In the genomic region with DNA sequence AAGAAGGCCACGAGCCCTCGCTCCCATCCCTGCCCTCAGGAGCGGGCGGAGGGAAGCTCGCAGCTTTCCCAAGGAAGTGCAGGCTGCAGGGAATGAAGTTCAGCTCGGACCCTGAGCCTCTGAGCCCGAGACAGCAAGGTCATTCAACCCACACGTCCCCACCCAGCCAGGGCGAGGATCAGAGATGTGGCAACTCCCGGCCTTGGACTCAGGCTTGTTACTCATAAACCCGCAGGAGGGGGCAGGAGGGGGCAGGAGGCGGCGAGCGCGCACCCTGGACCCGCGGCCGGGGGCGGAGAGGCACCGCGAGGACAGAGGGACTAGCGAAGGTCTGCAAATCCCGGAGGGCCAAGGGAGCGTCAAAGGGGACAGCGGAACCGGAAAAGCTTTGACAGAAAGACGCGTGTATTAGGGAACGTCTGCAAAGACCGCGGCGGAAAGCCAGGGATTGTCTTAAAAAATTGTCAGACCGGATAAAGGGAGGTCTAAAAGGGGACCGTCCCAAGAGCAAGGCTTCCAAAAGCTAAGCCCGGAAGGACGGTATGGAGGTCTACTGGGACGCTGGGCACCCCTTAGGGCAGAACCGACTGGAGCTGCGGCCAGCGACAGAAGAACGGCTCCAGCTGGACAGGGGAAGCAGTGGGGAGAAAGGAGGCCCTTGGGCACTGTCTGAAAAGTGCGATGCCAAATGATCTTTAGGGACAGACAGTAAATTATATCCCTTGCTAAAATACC, we compare ENCODE assay signal across 8 cellular contexts. TPM values are rescaled to one million over a fixed set of nuclear protein-coding genes. Genes with fewer than 3 reads are reported as not detected.
DNase-seq lines count a peak whose midpoint lies in the region; ATAC-seq, FAIRE-seq and TF ChIP-seq lines count a peak whose summit lies in the region.

No MANE protein-coding gene starts in this region.

- H3K36me3 ChIP-seq in HepG2 (replicated peaks in 1 of 2; ENCODE audit: control insufficient read depth in 1 of 2, insufficient read depth in 2 of 2, low read length in 2 of 2), result peaks cover 24 to 29% of the 10 kb centered on the region in 2 experiments

- peak overlapping the region; percentile 98 for H3K27ac ChIP-seq in HepG2 (ENCODE audit: extremely low read length, insufficient read depth, low read length)

- peak overlapping the region; percentile 100 for H3K4me2 ChIP-seq in HepG2 (ENCODE audit: low read depth, low read length)

- H3K9me3 ChIP-seq in HepG2 (ENCODE audit: low read length), result no peaks in the 10 kb centered on the region

- H3K27me3 Mint-ChIP-seq in activated CD4-positive, alpha-beta T cell treated with anti-CD3 and anti-CD28 coated beads, Interleukin-2, amount 10 ng/mL, durations not matched to agents 7 days and 5 days, result no peaks in the 10 kb centered on the region

- POLR2A ChIA-PET in activated CD4-positive, alpha-beta T cell treated with anti-CD3 and anti-CD28 coated beads, Interleukin-2, amount 10 ng/mL, durations not matched to agents 7 days and 5 days (lab: Charles Lee), result interaction anchor here (0.5 to 2.3 kb wide), 11 partner anchors 19 to 129 kb away, joined by 3 to 11 read pairs (median 5); partner anchors contain the start of genes CHMP4A, EMC9, IRF9 and PCK2
- POLR2A ChIA-PET in HepG2 (lab: Yijun Ruan, JAX), result interaction anchor here (0.7 to 15.5 kb wide), 77 partner anchors 11 to 1348 kb away, joined by 3 to 977 read pairs (median 7); partner anchors contain the start of genes ACIN1, AP1G2, BCL2L2 and C14orf119

- intact Hi-C loops in HepG2 (cut with micrococcal nuclease; ENCODE audit: unreplicated experiment), result loop anchor here (1.0 to 10.0 kb wide), 7 partner anchors 11 to 1019 kb away; partner anchors contain the start of genes ACIN1, BCL2L2, C14orf119 and IPO4

- BruUV-seq in HepG2 (replicated peaks; lab: Mats Ljungman, UMichigan), result TSS peak; percentile 50

- peak; percentile 63 for TF ChIP-seq CTCF in HepG2 (CRISPR knock-in tag; IDR thresholded peaks at IDR 0.05)

- TF ChIP-seq EP300 in HepG2 (IDR thresholded peaks at IDR 0.05; ENCODE audit: low read depth in 2 of 2, low read length in 2 of 2), result peak; percentile 97 to 98
- TF ChIP-seq EP300 in HepG2 (CRISPR knock-in tag; IDR thresholded peaks at IDR 0.05; ENCODE audit: borderline replicate concordance), result peak; percentile 98

- in situ Hi-C loops in HepG2 (cut with HindIII; ENCODE audit: extremely low pct_ligation_motif_present, low pct_unique_long_range_greater_than_20kb), result loop anchor here (25.0 kb wide), 1 partner anchor 1527 kb away; the partner anchor contains the start of genes ABHD4 and DAD1

- H3K79me2 ChIP-seq in HepG2 (ENCODE audit: insufficient read depth, low read length), result peaks cover 33% of the 10 kb centered on the region

- no peaks in the 10 kb centered on the region for H4K20me1 ChIP-seq in HepG2 (ENCODE audit: insufficient read depth, low read length)

- peaks cover 39% of the 10 kb centered on the region for H3K36me3 Mint-ChIP-seq in activated CD4-positive, alpha-beta T cell treated with anti-CD3 and anti-CD28 coated beads, Interleukin-2, amount 10 ng/mL, durations not matched to agents 7 days and 5 days (ENCODE audit: low read depth)

- DNase-seq in AG20443 (ENCODE audit: low spot score) (peak; percentile 87), NCI-H524 treated with DMSO at 0.1 percent for 48 hours (lab: John Stamatoyannopoulos, UW) (peak; percentile 84), dedifferentiated amniotic fluid mesenchymal stem cell (ENCODE audit: extremely low spot score) (peak; percentile 69), HepG2 (ENCODE audit: low spot score) (peak; percentile 100)
- DNase-seq in activated CD4-positive, alpha-beta T cell treated with anti-CD3 and anti-CD28 coated beads, Interleukin-2, amount 10 ng/mL, durations not matched to agents 7 days and 5 days, result peak; percentile 89
- DNase-seq in stimulated activated CD4-positive, alpha-beta T cell treated with anti-CD3 and anti-CD28 coated beads, Interleukin-2, amount 100 ng/mL, for 48 hours, result peak; percentile 69 to 70

- peaks cover 53% of the 10 kb centered on the region for H3K4me1 Mint-ChIP-seq in activated CD4-positive, alpha-beta T cell treated with anti-CD3 and anti-CD28 coated beads, Interleukin-2, amount 10 ng/mL, durations not matched to agents 7 days and 5 days

- no peaks in the 10 kb centered on the region; a peak in 1 of 5 replicates for H3K27me3 ChIP-seq in HepG2 (ENCODE audit: control insufficient read depth in 1 of 2, insufficient read depth in 2 of 2, low read length in 2 of 2)

- peaks cover 57% of the 10 kb centered on the region for H3K4me1 ChIP-seq in HepG2 (ENCODE audit: insufficient read depth, low read length)

- CTCF ChIA-PET in activated CD4-positive, alpha-beta T cell treated with anti-CD3 and anti-CD28 coated beads, Interleukin-2, amount 10 ng/mL, durations not matched to agents 7 days and 5 days (lab: Charles Lee), result interaction anchor here (0.5 to 3.2 kb wide), 20 partner anchors 12 to 318 kb away, joined by 3 to 23 read pairs (median 6); partner anchors contain the start of genes DHRS4, EMC9, IPO4 and IRF9
- CTCF ChIA-PET in HepG2 (lab: Yijun Ruan, JAX; ENCODE audit: low intra/inter-chr PET ratio, low total read pairs), result interaction anchor here (1.0 to 1.6 kb wide), 3 partner anchors 20 to 47 kb away, joined by 3 read pairs; partner anchors contain the start of genes IRF9, PCK2 and PSME1

- WGBS in HepG2 (ENCODE audit: low lambda C conversion rate), result under 1% methylated on average over 42 of the region's 42 CpGs

- FAIRE-seq in HepG2 (lab: Jason Lieb, UNC), result peak; percentile 93

- H3K27ac Mint-ChIP-seq in activated CD4-positive, alpha-beta T cell treated with anti-CD3 and anti-CD28 coated beads, Interleukin-2, amount 10 ng/mL, durations not matched to agents 7 days and 5 days, result peak overlapping the region; percentile 99

- peak overlapping the region; percentile 99 for H3K9ac ChIP-seq in HepG2 (ENCODE audit: insufficient read depth, low read depth, low read length)

- H3K9me3 Mint-ChIP-seq in activated CD4-positive, alpha-beta T cell treated with anti-CD3 and anti-CD28 coated beads, Interleukin-2, amount 10 ng/mL, durations not matched to agents 7 days and 5 days, result no peaks in the 10 kb centered on the region

- no peak overlapping the region for H2AFZ ChIP-seq in HepG2 (ENCODE audit: low read length)

- TF ChIP-seq POLR2A in GM19099 (IDR thresholded peaks at IDR 0.05; ENCODE audit: extremely low read depth, insufficient read length, low read depth), result peak; percentile 82
- peak in 1 of 2 experiments; percentile 83; a peak in 2 of 4 replicates for TF ChIP-seq POLR2A in HepG2 (IDR thresholded peaks at IDR 0.05; ENCODE audit: insufficient read depth in 1 of 2, low read depth in 2 of 2, low read length in 2 of 2)

- TF ChIP-seq RAD21 in HepG2 (CRISPR knock-in tag; IDR thresholded peaks at IDR 0.05), result peak; percentile 73

- H3K4me3 ChIP-seq in HepG2 (replicated peaks in 1 of 3; ENCODE audit: insufficient read depth in 1 of 3, low read depth in 2 of 3, low read length in 3 of 3), result peak overlapping the region; percentile 66 to 96 (median 85)

- ATAC-seq in HG03439 (IDR thresholded peaks at IDR 0.05; ENCODE audit: unreplicated experiment) (peak; percentile 33), HepG2 (peak; percentile 82)

- H3K4me3 Mint-ChIP-seq in activated CD4-positive, alpha-beta T cell treated with anti-CD3 and anti-CD28 coated beads, Interleukin-2, amount 10 ng/mL, durations not matched to agents 7 days and 5 days, result peak overlapping the region; percentile 100

RNA-seq across cellular contexts. Expression of gene DCAF11, which starts 0.6 kb away (rescaled TPM):
- 100 to 1,000 TPM; 106 to 116 TPM for total RNA-seq in activated CD4-positive, alpha-beta T cell treated with anti-CD3 and anti-CD28 coated beads, Interleukin-2, amount 10 ng/mL, durations not matched to agents 7 days and 5 days
- 257 and 342 TPM in 2 replicates for total RNA-seq in HepG2 (2016; rRNA removed; fragmentation: Illumina TruSeq; extraction: Trizol)
- 34.1 and 39.6 TPM in 2 replicates for total RNA-seq in HepG2 (2016; cell fraction: cytosol; rRNA removed; fragmentation: Illumina TruSeq; extraction: Trizol; ENCODE audit: low read depth)
- total RNA-seq in HepG2 (2016; cell fraction: insoluble cytoplasmic fraction; rRNA removed; fragmentation: Illumina TruSeq; extraction: Trizol), result 258 and 327 TPM in 2 replicates
- 160 and 166 TPM in 2 replicates for total RNA-seq in HepG2 (2016; cell fraction: membrane; rRNA removed; fragmentation: Illumina TruSeq; extraction: Trizol)
- total RNA-seq in HepG2 (2016; cell fraction: nucleus; rRNA removed; fragmentation: Illumina TruSeq; extraction: Trizol), result 174 and 191 TPM in 2 replicates
- 150 and 176 TPM in 2 replicates for polyA plus RNA-seq in HepG2 (2011; rRNA removed)
- polyA plus RNA-seq in HepG2 (2011; cell fraction: cytosol; rRNA removed), result 134 and 153 TPM in 2 replicates
- 221 and 233 TPM in 2 replicates for polyA plus RNA-seq in HepG2 (2011; cell fraction: nucleus; rRNA removed)
- polyA plus RNA-seq in HepG2 (2012), result 123 and 142 TPM in 2 replicates
- 37.7 and 39.7 TPM in 2 replicates for polyA plus RNA-seq in HepG2 (2016; cell fraction: cytosol; fragmentation: Illumina TruSeq; extraction: Trizol; ENCODE audit: low read depth)
- 251 and 268 TPM in 2 replicates for polyA plus RNA-seq in HepG2 (2016; cell fraction: insoluble cytoplasmic fraction; fragmentation: Illumina TruSeq; extraction: Trizol; ENCODE audit: low read depth)
- 114 and 116 TPM in 2 replicates for polyA plus RNA-seq in HepG2 (2016; cell fraction: membrane; fragmentation: Illumina TruSeq; extraction: Trizol; ENCODE audit: low read depth)
- 253 and 275 TPM in 2 replicates for polyA plus RNA-seq in HepG2 (2016; cell fraction: nucleus; fragmentation: Illumina TruSeq; extraction: Trizol; ENCODE audit: insufficient read depth, low read depth)
- 74.6 and 273 TPM in 2 replicates for polyA minus RNA-seq in HepG2 (2011; rRNA and poly(A)+ RNA removed; ENCODE audit: low replicate concordance)
- polyA minus RNA-seq in HepG2 (2011; cell fraction: cytosol; rRNA and poly(A)+ RNA removed), result 98.7 and 103 TPM in 2 replicates
- polyA minus RNA-seq in HepG2 (2011; cell fraction: nucleus; rRNA and poly(A)+ RNA removed), result 146 and 181 TPM in 2 replicates

RNA-seq across cellular contexts. Expression of gene NRL, which starts 0.8 kb away (rescaled TPM):
- 1 to 10 TPM; 3.1 to 3.3 TPM for total RNA-seq in activated CD4-positive, alpha-beta T cell treated with anti-CD3 and anti-CD28 coated beads, Interleukin-2, amount 10 ng/mL, durations not matched to agents 7 days and 5 days
- 4.7 and 5.2 TPM in 2 replicates for total RNA-seq in HepG2 (2016; rRNA removed; fragmentation: Illumina TruSeq; extraction: Trizol)
- total RNA-seq in HepG2 (2016; cell fraction: cytosol; rRNA removed; fragmentation: Illumina TruSeq; extraction: Trizol; ENCODE audit: low read depth), result 6.6 and 7.1 TPM in 2 replicates
- total RNA-seq in HepG2 (2016; cell fraction: insoluble cytoplasmic fraction; rRNA removed; fragmentation: Illumina TruSeq; extraction: Trizol), result 4.7 and 5.6 TPM in 2 replicates
- total RNA-seq in HepG2 (2016; cell fraction: membrane; rRNA removed; fragmentation: Illumina TruSeq; extraction: Trizol), result 9.2 and 10.6 TPM in 2 replicates
- total RNA-seq in HepG2 (2016; cell fraction: nucleus; rRNA removed; fragmentation: Illumina TruSeq; extraction: Trizol), result 3.4 and 5.1 TPM in 2 replicates
- 2.5 and 3.4 TPM in 2 replicates for polyA plus RNA-seq in HepG2 (2011; rRNA removed)
- polyA plus RNA-seq in HepG2 (2011; cell fraction: cytosol; rRNA removed), result 2.9 and 5.2 TPM in 2 replicates
- polyA plus RNA-seq in HepG2 (2011; cell fraction: nucleus; rRNA removed), result 3.5 and 3.9 TPM in 2 replicates
- polyA plus RNA-seq in HepG2 (2012), result 2.2 and 2.5 TPM in 2 replicates
- polyA plus RNA-seq in HepG2 (2016; cell fraction: cytosol; fragmentation: Illumina TruSeq; extraction: Trizol; ENCODE audit: low read depth), result 3.4 and 5.1 TPM in 2 replicates
- polyA plus RNA-seq in HepG2 (2016; cell fraction: insoluble cytoplasmic fraction; fragmentation: Illumina TruSeq; extraction: Trizol; ENCODE audit: low read depth), result 4.5 and 4.7 TPM in 2 replicates
- polyA plus RNA-seq in HepG2 (2016; cell fraction: membrane; fragmentation: Illumina TruSeq; extraction: Trizol; ENCODE audit: low read depth), result 6.1 and 7.7 TPM in 2 replicates
- 3.5 and 4.8 TPM in 2 replicates for polyA plus RNA-seq in HepG2 (2016; cell fraction: nucleus; fragmentation: Illumina TruSeq; extraction: Trizol; ENCODE audit: insufficient read depth, low read depth)
- 0.58 and 9.0 TPM in 2 replicates for polyA minus RNA-seq in HepG2 (2011; rRNA and poly(A)+ RNA removed; ENCODE audit: low replicate concordance)
- polyA minus RNA-seq in HepG2 (2011; cell fraction: cytosol; rRNA and poly(A)+ RNA removed), result 3.0 and 3.9 TPM in 2 replicates
- 6.1 and 6.6 TPM in 2 replicates for polyA minus RNA-seq in HepG2 (2011; cell fraction: nucleus; rRNA and poly(A)+ RNA removed)

RNA-seq across cellular contexts. Expression of gene FITM1, which starts 16.5 kb away (rescaled TPM):
- 1 to 10 TPM; 1.9 to 2.0 TPM for total RNA-seq in activated CD4-positive, alpha-beta T cell treated with anti-CD3 and anti-CD28 coated beads, Interleukin-2, amount 10 ng/mL, durations not matched to agents 7 days and 5 days
- 3.1 and 5.8 TPM in 2 replicates for total RNA-seq in HepG2 (2016; rRNA removed; fragmentation: Illumina TruSeq; extraction: Trizol)
- 2.1 and 4.3 TPM in 2 replicates for total RNA-seq in HepG2 (2016; cell fraction: cytosol; rRNA removed; fragmentation: Illumina TruSeq; extraction: Trizol; ENCODE audit: low read depth)
- total RNA-seq in HepG2 (2016; cell fraction: insoluble cytoplasmic fraction; rRNA removed; fragmentation: Illumina TruSeq; extraction: Trizol), result 4.0 and 5.2 TPM in 2 replicates
- 2.2 and 3.3 TPM in 2 replicates for total RNA-seq in HepG2 (2016; cell fraction: membrane; rRNA removed; fragmentation: Illumina TruSeq; extraction: Trizol)
- 4.1 and 5.6 TPM in 2 replicates for total RNA-seq in HepG2 (2016; cell fraction: nucleus; rRNA removed; fragmentation: Illumina TruSeq; extraction: Trizol)
- polyA plus RNA-seq in HepG2 (2011; rRNA removed), result 2.7 and 3.6 TPM in 2 replicates
- polyA plus RNA-seq in HepG2 (2011; cell fraction: cytosol; rRNA removed), result 2.3 and 4.4 TPM in 2 replicates
- polyA plus RNA-seq in HepG2 (2011; cell fraction: nucleus; rRNA removed), result 11.8 and 15.0 TPM in 2 replicates
- polyA plus RNA-seq in HepG2 (2012), result 2.5 and 2.7 TPM in 2 replicates
- polyA plus RNA-seq in HepG2 (2016; cell fraction: cytosol; fragmentation: Illumina TruSeq; extraction: Trizol; ENCODE audit: low read depth), result 3.0 and 3.4 TPM in 2 replicates
- polyA plus RNA-seq in HepG2 (2016; cell fraction: insoluble cytoplasmic fraction; fragmentation: Illumina TruSeq; extraction: Trizol; ENCODE audit: low read depth), result 2.7 and 3.0 TPM in 2 replicates
- 1.9 and 2.4 TPM in 2 replicates for polyA plus RNA-seq in HepG2 (2016; cell fraction: membrane; fragmentation: Illumina TruSeq; extraction: Trizol; ENCODE audit: low read depth)
- 6.4 and 7.9 TPM in 2 replicates for polyA plus RNA-seq in HepG2 (2016; cell fraction: nucleus; fragmentation: Illumina TruSeq; extraction: Trizol; ENCODE audit: insufficient read depth, low read depth)
- polyA minus RNA-seq in HepG2 (2011; rRNA and poly(A)+ RNA removed; ENCODE audit: low replicate concordance), result 1.6 and 7.9 TPM in 2 replicates
- polyA minus RNA-seq in HepG2 (2011; cell fraction: cytosol; rRNA and poly(A)+ RNA removed), result 2.1 TPM in 2 replicates
- polyA minus RNA-seq in HepG2 (2011; cell fraction: nucleus; rRNA and poly(A)+ RNA removed), result 3.9 and 4.2 TPM in 2 replicates

RNA-seq across cellular contexts. Expression of gene PCK2, which starts 19.9 kb away (rescaled TPM):
- 10 to 100 TPM; 57.4 to 60.3 TPM for total RNA-seq in activated CD4-positive, alpha-beta T cell treated with anti-CD3 and anti-CD28 coated beads, Interleukin-2, amount 10 ng/mL, durations not matched to agents 7 days and 5 days
- total RNA-seq in HepG2 (2016; rRNA removed; fragmentation: Illumina TruSeq; extraction: Trizol), result 118 and 129 TPM in 2 replicates
- total RNA-seq in HepG2 (2016; cell fraction: cytosol; rRNA removed; fragmentation: Illumina TruSeq; extraction: Trizol; ENCODE audit: low read depth), result 29.7 and 32.7 TPM in 2 replicates
- 112 and 129 TPM in 2 replicates for total RNA-seq in HepG2 (2016; cell fraction: insoluble cytoplasmic fraction; rRNA removed; fragmentation: Illumina TruSeq; extraction: Trizol)
- total RNA-seq in HepG2 (2016; cell fraction: membrane; rRNA removed; fragmentation: Illumina TruSeq; extraction: Trizol), result 38.2 and 39.1 TPM in 2 replicates
- 96.7 and 121 TPM in 2 replicates for total RNA-seq in HepG2 (2016; cell fraction: nucleus; rRNA removed; fragmentation: Illumina TruSeq; extraction: Trizol)
- polyA plus RNA-seq in HepG2 (2011; rRNA removed), result 272 and 316 TPM in 2 replicates
- polyA plus RNA-seq in HepG2 (2011; cell fraction: cytosol; rRNA removed), result 238 and 309 TPM in 2 replicates
- 309 TPM in 2 replicates for polyA plus RNA-seq in HepG2 (2011; cell fraction: nucleus; rRNA removed)
- polyA plus RNA-seq in HepG2 (2012), result 216 and 286 TPM in 2 replicates
- 19.2 and 20.8 TPM in 2 replicates for polyA plus RNA-seq in HepG2 (2016; cell fraction: cytosol; fragmentation: Illumina TruSeq; extraction: Trizol; ENCODE audit: low read depth)
- polyA plus RNA-seq in HepG2 (2016; cell fraction: insoluble cytoplasmic fraction; fragmentation: Illumina TruSeq; extraction: Trizol; ENCODE audit: low read depth), result 122 and 140 TPM in 2 replicates
- 27.1 and 31.0 TPM in 2 replicates for polyA plus RNA-seq in HepG2 (2016; cell fraction: membrane; fragmentation: Illumina TruSeq; extraction: Trizol; ENCODE audit: low read depth)
- polyA plus RNA-seq in HepG2 (2016; cell fraction: nucleus; fragmentation: Illumina TruSeq; extraction: Trizol; ENCODE audit: insufficient read depth, low read depth), result 172 and 175 TPM in 2 replicates
- 87.1 and 691 TPM in 2 replicates for polyA minus RNA-seq in HepG2 (2011; rRNA and poly(A)+ RNA removed; ENCODE audit: low replicate concordance)
- polyA minus RNA-seq in HepG2 (2011; cell fraction: cytosol; rRNA and poly(A)+ RNA removed), result 204 and 209 TPM in 2 replicates
- 128 and 158 TPM in 2 replicates for polyA minus RNA-seq in HepG2 (2011; cell fraction: nucleus; rRNA and poly(A)+ RNA removed)

RNA-seq across cellular contexts. Expression of gene PSME1, which starts 22.0 kb away (rescaled TPM):
- 100 to 1,000 TPM; 498 to 547 TPM for total RNA-seq in activated CD4-positive, alpha-beta T cell treated with anti-CD3 and anti-CD28 coated beads, Interleukin-2, amount 10 ng/mL, durations not matched to agents 7 days and 5 days
- 608 and 713 TPM in 2 replicates for total RNA-seq in HepG2 (2016; rRNA removed; fragmentation: Illumina TruSeq; extraction: Trizol)
- total RNA-seq in HepG2 (2016; cell fraction: cytosol; rRNA removed; fragmentation: Illumina TruSeq; extraction: Trizol; ENCODE audit: low read depth), result 168 and 169 TPM in 2 replicates
- total RNA-seq in HepG2 (2016; cell fraction: insoluble cytoplasmic fraction; rRNA removed; fragmentation: Illumina TruSeq; extraction: Trizol), result 588 and 713 TPM in 2 replicates
- total RNA-seq in HepG2 (2016; cell fraction: membrane; rRNA removed; fragmentation: Illumina TruSeq; extraction: Trizol), result 219 and 226 TPM in 2 replicates
- total RNA-seq in HepG2 (2016; cell fraction: nucleus; rRNA removed; fragmentation: Illumina TruSeq; extraction: Trizol), result 227 and 232 TPM in 2 replicates
- 144 and 159 TPM in 2 replicates for polyA plus RNA-seq in HepG2 (2011; rRNA removed)
- polyA plus RNA-seq in HepG2 (2011; cell fraction: cytosol; rRNA removed), result 166 and 205 TPM in 2 replicates
- 178 and 230 TPM in 2 replicates for polyA plus RNA-seq in HepG2 (2011; cell fraction: nucleus; rRNA removed)
- 318 and 352 TPM in 2 replicates for polyA plus RNA-seq in HepG2 (2012)
- 166 and 179 TPM in 2 replicates for polyA plus RNA-seq in HepG2 (2016; cell fraction: cytosol; fragmentation: Illumina TruSeq; extraction: Trizol; ENCODE audit: low read depth)
- 679 and 694 TPM in 2 replicates for polyA plus RNA-seq in HepG2 (2016; cell fraction: insoluble cytoplasmic fraction; fragmentation: Illumina TruSeq; extraction: Trizol; ENCODE audit: low read depth)
- polyA plus RNA-seq in HepG2 (2016; cell fraction: membrane; fragmentation: Illumina TruSeq; extraction: Trizol; ENCODE audit: low read depth), result 175 and 190 TPM in 2 replicates
- polyA plus RNA-seq in HepG2 (2016; cell fraction: nucleus; fragmentation: Illumina TruSeq; extraction: Trizol; ENCODE audit: insufficient read depth, low read depth), result 333 and 365 TPM in 2 replicates
- 25.5 and 44.3 TPM in 2 replicates for polyA minus RNA-seq in HepG2 (2011; rRNA and poly(A)+ RNA removed; ENCODE audit: low replicate concordance)
- 59.6 and 69.7 TPM in 2 replicates for polyA minus RNA-seq in HepG2 (2011; cell fraction: cytosol; rRNA and poly(A)+ RNA removed)
- polyA minus RNA-seq in HepG2 (2011; cell fraction: nucleus; rRNA and poly(A)+ RNA removed), result 42.1 and 46.1 TPM in 2 replicates

Comparison
In these comparisons a context has a peak if more than half of its experiments do, and no peak if none do; other contexts are left out.
1. Peak in every context shown above with its lines: DNase-seq, ATAC-seq, H3K4me3 ChIP-seq and H3K27ac ChIP-seq.